Comparison of ENCODE assay signal across 26 cellular contexts in genomic region chr20:22728146-22728745, GRCh38.
DNase-seq lines count a peak whose midpoint lies in the region; ATAC-seq, FAIRE-seq and TF ChIP-seq lines count a peak whose summit lies in the region.
"Had no signal": no experiment of that assay in that cellular context is flagged by ENCODE, and none has a peak within 500 bp of the region (broad histone marks: within the 10 kb centered on the region; RNA-seq: fewer than 3 reads in every experiment).

No MANE protein-coding gene starts in this region.

- H2AFZ ChIP-seq in mammary epithelial cell (ENCODE audit: low read depth, low read length) = peak overlapping the region; percentile 10
- no peak overlapping the region for H2AFZ ChIP-seq in keratinocyte (ENCODE audit: control insufficient read depth, low read length)

- no peaks in the 10 kb centered on the region for H3K4me1 Mint-ChIP-seq in activated CD8-positive, alpha-beta memory T cell treated with anti-CD3 and anti-CD28 coated beads, Interleukin-2, amount 10 ng/mL, durations not matched to agents 7 days and 5 days

- CTCF ChIA-PET in mammary epithelial cell (lab: Charles Lee; ENCODE audit: low non-redundant PET) = no interaction called here
- CTCF ChIA-PET in activated CD8-positive, alpha-beta memory T cell treated with anti-CD3 and anti-CD28 coated beads, Interleukin-2, amount 10 ng/mL, durations not matched to agents 7 days and 5 days (lab: Charles Lee) = no interaction called here

- H3K27ac Mint-ChIP-seq in activated CD8-positive, alpha-beta memory T cell treated with anti-CD3 and anti-CD28 coated beads, Interleukin-2, amount 10 ng/mL, durations not matched to agents 7 days and 5 days = no peak overlapping the region
- H3K27ac Mint-ChIP-seq: CD8-positive, alpha-beta T cell had no signal

- H3K4me2 ChIP-seq in mammary epithelial cell (ENCODE audit: insufficient read depth, low read depth, low read length) (no peak overlapping the region), keratinocyte (ENCODE audit: control insufficient read depth, extremely low read depth, insufficient read depth, low read depth, low read length) (no peak overlapping the region)
- H3K4me2 ChIP-seq: SK-N-SH had no signal

- H3K36me3 ChIP-seq in mammary epithelial cell (ENCODE audit: insufficient read depth, low read length) (no peaks in the 10 kb centered on the region), breast epithelium (no peaks in the 10 kb centered on the region), RWPE2 (ENCODE audit: low read depth) (no peaks in the 10 kb centered on the region), keratinocyte (ENCODE audit: control insufficient read depth in 2 of 2, extremely low read depth in 1 of 2, insufficient read depth in 2 of 2, low read length in 2 of 2) (no peaks in the 10 kb centered on the region)

- H3K27me3 ChIP-seq in mammary epithelial cell (ENCODE audit: insufficient read depth, low read length) = no peaks in the 10 kb centered on the region
- no peaks in the 10 kb centered on the region for H3K27me3 ChIP-seq in breast epithelium
- no peaks in the 10 kb centered on the region for H3K27me3 ChIP-seq in RWPE2 (ENCODE audit: insufficient read depth, poor library complexity, severe bottlenecking)
- no peaks in the 10 kb centered on the region for H3K27me3 ChIP-seq in keratinocyte (ENCODE audit: control insufficient read depth, extremely low read depth, insufficient read depth, low read length)

- H3K4me3 ChIP-seq in mammary epithelial cell (replicated peaks in 1 of 3; ENCODE audit: insufficient read depth in 1 of 3, low read depth in 2 of 3, low read length in 3 of 3) (no peak overlapping the region), breast epithelium (no peak overlapping the region), RWPE2 (ENCODE audit: severe bottlenecking) (no peak overlapping the region), keratinocyte (ENCODE audit: control insufficient read depth in 2 of 3, extremely low read depth in 1 of 3, insufficient read depth in 2 of 3, low read depth in 1 of 3, low read length in 3 of 3) (no peak overlapping the region)
- H3K4me3 ChIP-seq: K562 had no signal

- 72% methylated on average over 4 of the region's 4 CpGs for WGBS in mammary epithelial cell (ENCODE audit: low coverage, missing lambda C conversion rate)

- ATAC-seq in RWPE2 (ENCODE audit: low read depth) (no peak), GM21447 (IDR thresholded peaks at IDR 0.05; ENCODE audit: unreplicated experiment) (no peak), HG02938 (IDR thresholded peaks at IDR 0.05; ENCODE audit: unreplicated experiment) (no peak)
- no peak for ATAC-seq in activated CD8-positive, alpha-beta memory T cell treated with anti-CD3 and anti-CD28 coated beads, Interleukin-2, amount 10 ng/mL, durations not matched to agents 7 days and 5 days
- ATAC-seq: CD8-positive, alpha-beta T cell; K562 had no signal

- H3K27ac ChIP-seq in mammary epithelial cell (ENCODE audit: insufficient read depth, low read depth, low read length) (no peak overlapping the region), breast epithelium (no peak overlapping the region), RWPE2 (ENCODE audit: poor library complexity, severe bottlenecking) (peak overlapping the region; percentile 4), keratinocyte (ENCODE audit: control insufficient read depth, insufficient read depth, low read length) (no peak overlapping the region)
- H3K27ac ChIP-seq: 22Rv1, RWPE1 had no signal

- H3K9me1 ChIP-seq in keratinocyte (ENCODE audit: control insufficient read depth, extremely low read depth, insufficient read depth, low read length) = no peaks in the 10 kb centered on the region

- no peaks in the 10 kb centered on the region for H4K20me1 ChIP-seq in mammary epithelial cell (ENCODE audit: insufficient read depth, low read length)
- H4K20me1 ChIP-seq in keratinocyte (ENCODE audit: control insufficient read depth, extremely low read depth, insufficient read depth, low read length) = no peaks in the 10 kb centered on the region

- intact Hi-C loops in mammary epithelial cell (cut with micrococcal nuclease) (loop anchor here (5.0 to 10.0 kb wide), 2 partner anchors 77 to 119 kb away; no protein-coding TSS in a partner anchor), breast epithelium (cut with DNase I; ENCODE audit: low total_unique reads) (no loop called here)

- H3K79me2 ChIP-seq in mammary epithelial cell (ENCODE audit: insufficient read depth, low read length) (no peaks in the 10 kb centered on the region), keratinocyte (ENCODE audit: control insufficient read depth, insufficient read depth, low read length) (no peaks in the 10 kb centered on the region)

- H3K27me3 Mint-ChIP-seq in activated CD8-positive, alpha-beta memory T cell treated with anti-CD3 and anti-CD28 coated beads, Interleukin-2, amount 10 ng/mL, durations not matched to agents 7 days and 5 days = no peaks in the 10 kb centered on the region

- DNase-seq in mammary epithelial cell (peak; percentile 14), breast epithelium (ENCODE audit: low spot score in 2 of 2) (no peak), RWPE2 (ENCODE audit: low spot score) (no peak), keratinocyte (ENCODE audit: low read depth, low spot score) (no peak), medulla oblongata (ENCODE audit: extremely low spot score) (no peak)
- DNase-seq in activated CD8-positive, alpha-beta memory T cell treated with anti-CD3 and anti-CD28 coated beads, Interleukin-2, amount 10 ng/mL, durations not matched to agents 7 days and 5 days = no peak
- DNase-seq: AML-193; C1 segment of cervical spinal cord; Calu3; CD8-positive, alpha-beta T cell; DMS153; H7; NCI-H1105 treated with DMSO at 0.1 percent for 48 hours; NCI-H1694; NCI-H2081; NCI-H2171; NCI-H345; NCI-H524; SIG-M5; SK-N-SH had no signal

- no peak for TF ChIP-seq POLR2A in breast epithelium (IDR thresholded peaks at IDR 0.05)

- H3K4me1 ChIP-seq in mammary epithelial cell (ENCODE audit: insufficient read depth, low read length) = peaks cover 13% of the 10 kb centered on the region
- no peaks in the 10 kb centered on the region for H3K4me1 ChIP-seq in breast epithelium
- peaks cover 18% of the 10 kb centered on the region for H3K4me1 ChIP-seq in RWPE2 (ENCODE audit: insufficient read depth, poor library complexity, severe bottlenecking)
- peaks cover 3% of the 10 kb centered on the region for H3K4me1 ChIP-seq in keratinocyte (ENCODE audit: control insufficient read depth, extremely low read depth, insufficient read depth, low read length)

- dilution Hi-C loops in mammary epithelial cell (cut with HindIII; ENCODE audit: low sequenced_read_pairs) = no loop called here
- dilution Hi-C loops in keratinocyte (cut with MboI; ENCODE audit: extremely low pct_ligation_motif_present, low sequenced_read_pairs) = no loop called here

- in situ Hi-C loops in mammary epithelial cell (cut with MboI; ENCODE audit: low sequenced_read_pairs in 2 of 2) = no loop called here

- no peaks in the 10 kb centered on the region for H3K36me3 Mint-ChIP-seq in activated CD8-positive, alpha-beta memory T cell treated with anti-CD3 and anti-CD28 coated beads, Interleukin-2, amount 10 ng/mL, durations not matched to agents 7 days and 5 days
- H3K36me3 Mint-ChIP-seq: CD8-positive, alpha-beta T cell had no signal

- H3K4me3 Mint-ChIP-seq in activated CD8-positive, alpha-beta memory T cell treated with anti-CD3 and anti-CD28 coated beads, Interleukin-2, amount 10 ng/mL, durations not matched to agents 7 days and 5 days = no peak overlapping the region
- H3K4me3 Mint-ChIP-seq: CD8-positive, alpha-beta T cell had no signal

- H3K9me3 ChIP-seq in mammary epithelial cell (replicated peaks; ENCODE audit: insufficient read depth, low read length) (no peaks in the 10 kb centered on the region), breast epithelium (no peaks in the 10 kb centered on the region), RWPE2 (ENCODE audit: severe bottlenecking) (no peaks in the 10 kb centered on the region), keratinocyte (ENCODE audit: control insufficient read depth, low read depth, low read length) (no peaks in the 10 kb centered on the region)
- H3K9me3 ChIP-seq: SK-N-SH had no signal

- H3K9ac ChIP-seq in mammary epithelial cell (ENCODE audit: insufficient read depth, low read length) (no peak overlapping the region), keratinocyte (ENCODE audit: control insufficient read depth, extremely low read depth, insufficient read depth, low read length) (no peak overlapping the region)
- H3K9ac ChIP-seq: SK-N-SH had no signal

- BruUV-seq in mammary epithelial cell (replicated peaks; lab: Mats Ljungman, UMichigan) = no TSS peak

- TF ChIP-seq CTCF in mammary epithelial cell (conservative IDR thresholded peaks at IDR 0.05 in 1 of 2, IDR thresholded peaks at IDR 0.05 in 1 of 2; ENCODE audit: extremely low read depth in 1 of 2, insufficient read depth in 1 of 2, low read depth in 1 of 2, low read length in 2 of 2) (no peak), breast epithelium (IDR thresholded peaks at IDR 0.05) (no peak), RWPE2 (IDR thresholded peaks at IDR 0.05; ENCODE audit: poor library complexity, severe bottlenecking) (no peak), keratinocyte (optimal IDR thresholded peaks at IDR 0.05 in 1 of 3, IDR thresholded peaks at IDR 0.05 in 1 of 3, conservative IDR thresholded peaks at IDR 0.05 in 1 of 3; ENCODE audit: extremely low read depth in 1 of 3, insufficient read depth in 2 of 3, low read length in 3 of 3) (no peak)

- FAIRE-seq in keratinocyte (lab: Jason Lieb, UNC) = peak; percentile 13
- FAIRE-seq: HepG2, K562 had no signal

- H3K9me3 Mint-ChIP-seq in activated CD8-positive, alpha-beta memory T cell treated with anti-CD3 and anti-CD28 coated beads, Interleukin-2, amount 10 ng/mL, durations not matched to agents 7 days and 5 days (ENCODE audit: low read depth) = no peaks in the 10 kb centered on the region
- H3K9me3 Mint-ChIP-seq: CD8-positive, alpha-beta T cell had no signal
